ENCODE assay signal across 8 cellular contexts in genomic region chr19:58228584-58229254, GRCh38. TPM values are rescaled to one million over a fixed set of nuclear protein-coding genes. Genes with fewer than 3 reads are reported as not detected.
DNase-seq lines count a peak whose midpoint lies in the region; ATAC-seq and TF ChIP-seq lines count a peak whose summit lies in the region.

Gene ZNF544 (plus strand): TSS chr19:58228914. CDS start chr19:58244024, 15,110 bp downstream.

- H3K4me2 ChIP-seq in BLaER1 = peak within 1 kb of the TSS; percentile 95

- peaks cover 79% of the 10 kb centered on the region for H3K9me3 ChIP-seq in BLaER1
- peaks cover 18 to 20% of the 10 kb centered on the region in 2 donors for H3K9me3 ChIP-seq in mucosa of rectum (ENCODE audit: control insufficient read depth in 2 of 2, low read length in 2 of 2)

- peaks cover 29% of the 10 kb centered on the region for H3K4me1 ChIP-seq in BLaER1
- peaks cover 6% of the 10 kb centered on the region in 2 donors for H3K4me1 ChIP-seq in mucosa of rectum (ENCODE audit: control insufficient read depth in 2 of 2, insufficient read depth in 2 of 2, low read length in 2 of 2)

- H3K9ac ChIP-seq in BLaER1 = peak within 1 kb of the TSS; percentile 90
- H3K9ac ChIP-seq in mucosa of rectum (ENCODE audit: low read depth in 1 of 2, low read length in 2 of 2) = peak within 1 kb of the TSS; percentile 70 to 79

- peak within 1 kb of the TSS; percentile 90 for H3K4me3 ChIP-seq in BLaER1
- peak within 1 kb of the TSS; percentile 91 for H3K4me3 ChIP-seq in epithelial cell of proximal tubule (ENCODE audit: low read depth, low read length)
- peak within 1 kb of the TSS; percentile 72 to 88 for H3K4me3 ChIP-seq in mucosa of rectum (ENCODE audit: low read length in 2 of 2)

- peak; percentile 60 to 66 for DNase-seq in NOMO-1 (lab: John Stamatoyannopoulos, UW; ENCODE audit: unreplicated experiment in 2 of 2)
- peak; percentile 34 for DNase-seq in activated T-cell treated with anti-CD3 and anti-CD28 coated beads for 4 hours
- DNase-seq in epithelial cell of proximal tubule (ENCODE audit: low read depth) = no peak
- DNase-seq in stimulated activated CD8-positive, alpha-beta memory T cell treated with anti-CD3 and anti-CD28 coated beads, Interleukin-4, amount 100 ng/mL, for 24 hours (ENCODE audit: low read depth) = peak; percentile 51

- peak; percentile 92 for TF ChIP-seq POLR2A in GM19193 (IDR thresholded peaks at IDR 0.05; ENCODE audit: extremely low read depth, insufficient read depth, insufficient read length)

- H3K27me3 ChIP-seq in BLaER1 (no peaks in the 10 kb centered on the region), mucosa of rectum (ENCODE audit: control insufficient read depth in 2 of 2, insufficient read depth in 2 of 2, low read length in 2 of 2) (no peaks in the 10 kb centered on the region)

- peak within 1 kb of the TSS; percentile 92 for H3K27ac ChIP-seq in BLaER1
- peak within 1 kb of the TSS; percentile 60 to 77 for H3K27ac ChIP-seq in mucosa of rectum (ENCODE audit: low read depth in 2 of 2, low read length in 2 of 2)

- TF ChIP-seq CTCF in epithelial cell of proximal tubule (conservative IDR thresholded peaks at IDR 0.05; ENCODE audit: low read depth, low read length) = peak; percentile 18

- peak; percentile 67 for ATAC-seq in HG03558 (IDR thresholded peaks at IDR 0.05; ENCODE audit: extremely low read depth, unreplicated experiment)

- no peaks in the 10 kb centered on the region; the same call in 1 of the 2 replicates for H4K20me1 ChIP-seq in BLaER1

- H3K36me3 ChIP-seq in BLaER1 (peaks cover 44% of the 10 kb centered on the region), mucosa of rectum (ENCODE audit: control insufficient read depth in 2 of 2, insufficient read depth in 2 of 2, low read length in 2 of 2) (peaks cover 30 to 39% of the 10 kb centered on the region in 2 donors)

RNA-seq across cellular contexts. Expression of gene ZNF544, which starts in this region (rescaled TPM):
- 54.5 and 58.9 TPM in 2 replicates for total RNA-seq in epithelial cell of proximal tubule
